In genomic region chr5:126267435-126267834, GRCh38 we compare ENCODE assay signal across 19 cellular contexts.
DNase-seq lines count a peak whose midpoint lies in the region; ATAC-seq and TF ChIP-seq lines count a peak whose summit lies in the region.
"Had no signal": no experiment of that assay in that cellular context is flagged by ENCODE, and none has a peak within 500 bp of the region (broad histone marks: within the 10 kb centered on the region; RNA-seq: fewer than 3 reads in every experiment).

No MANE protein-coding gene starts in this region.

- H3K36me3 ChIP-seq in mucosa of descending colon (ENCODE audit: low read depth): no peaks in the 10 kb centered on the region

- no peak overlapping the region for H3K4me3 ChIP-seq in mucosa of descending colon

- peak; percentile 86 for ATAC-seq in mucosa of descending colon
- no peak for ATAC-seq in HG03442 (IDR thresholded peaks at IDR 0.05; ENCODE audit: unreplicated experiment)
- no peak for ATAC-seq in HG02798 (IDR thresholded peaks at IDR 0.05; ENCODE audit: poor library complexity, unreplicated experiment)
- ATAC-seq in GM21381 (IDR thresholded peaks at IDR 0.05; ENCODE audit: unreplicated experiment): no peak

- intact Hi-C loops in mucosa of descending colon (cut with DNase I, micrococcal nuclease): no loop called here

- no peaks in the 10 kb centered on the region for H3K9me3 ChIP-seq in mucosa of descending colon
- H3K9me3 ChIP-seq: SK-N-SH had no signal

- peak; percentile 14 for DNase-seq in Caki2 (ENCODE audit: low read depth)
- DNase-seq in LHCN-M2 (ENCODE audit: low read depth): peak; percentile 18
- peak; percentile 2 for DNase-seq in dermis blood vessel endothelial cell
- peak in 1 of 3 donors; percentile 30 for DNase-seq in mucosa of descending colon
- no peak for DNase-seq in SHP77 treated with DMSO at 0.1 percent for 48 hours (lab: John Stamatoyannopoulos, UW)
- DNase-seq: COR-L47; GDM1; IMR-90; NCI-H1105; NCI-H1694 treated with DMSO at 0.1 percent for 48 hours; NCI-H2107; NCI-H510A; NCI-H748 treated with DMSO at 0.1 percent for 48 hours; NK-92 treated with Interleukin-12 subunit alpha and Interleukin-12 subunit beta, amount 100 ng/mL, for 24 hours; SHP77; SK-N-SH had no signal

- H3K4me1 ChIP-seq in mucosa of descending colon (ENCODE audit: low read depth): no peaks in the 10 kb centered on the region

- no peak for TF ChIP-seq CTCF in mucosa of descending colon (IDR thresholded peaks at IDR 0.05)

- in situ Hi-C loops in Caki2 (cut with HindIII; ENCODE audit: low pct_unique_long_range_greater_than_20kb, low sequenced_read_pairs): no loop called here
